ENCODE assay signal across 18 cellular contexts in the genomic region with DNA sequence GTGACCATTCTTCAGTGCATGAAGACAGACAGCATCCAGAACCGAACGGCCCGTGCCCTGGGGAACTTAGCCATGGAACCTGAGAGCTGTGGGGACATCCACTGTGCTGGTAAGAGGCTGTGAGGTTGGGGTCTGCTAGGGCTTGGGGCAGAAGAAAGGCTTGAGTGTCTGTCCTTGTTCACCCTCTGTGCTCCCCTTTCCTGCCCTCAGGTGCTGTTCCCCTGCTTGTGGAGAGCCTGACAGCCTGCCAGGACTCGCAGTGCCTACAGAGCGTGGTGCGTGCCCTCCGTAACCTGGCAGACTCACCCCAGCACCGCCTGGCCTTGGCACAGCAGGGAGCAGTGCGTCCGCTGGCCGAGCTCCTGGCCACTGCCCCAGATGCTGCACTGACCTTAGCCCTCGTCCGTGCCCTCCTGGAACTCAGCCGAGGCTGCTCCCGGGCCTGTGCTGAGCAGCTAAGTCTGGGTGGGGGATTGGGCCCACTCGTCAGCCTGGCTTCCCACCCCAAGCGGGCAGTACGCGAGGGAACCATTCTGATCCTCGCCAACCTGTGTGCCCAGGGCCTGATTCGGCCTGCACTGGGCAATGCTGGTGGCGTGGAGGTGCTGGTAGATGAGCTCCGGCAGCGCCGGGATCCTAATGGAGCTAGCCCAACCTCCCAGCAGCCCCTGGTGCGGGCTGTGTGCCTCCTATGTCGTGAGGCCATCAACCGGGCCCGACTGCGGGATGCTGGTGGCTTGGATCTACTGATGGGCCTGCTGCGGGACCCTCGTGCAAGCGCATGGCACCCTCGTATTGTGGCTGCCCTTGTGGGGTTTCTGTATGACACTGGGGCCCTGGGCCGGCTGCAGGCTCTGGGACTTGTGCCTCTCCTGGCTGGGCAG. TPM values are rescaled to one million over a fixed set of nuclear protein-coding genes. Genes with fewer than 3 reads are reported as not detected.
"Had no signal": no experiment of that assay in that cellular context is flagged by ENCODE, and none has a peak within 500 bp of the region (broad histone marks: within the 10 kb centered on the region; RNA-seq: fewer than 3 reads in every experiment).

No MANE protein-coding gene starts in this region.

- H3K4me3 ChIP-seq: esophagus muscularis mucosa, tibial artery had no signal

- H3K27me3 Mint-ChIP-seq: activated CD8-positive, alpha-beta memory T cell treated with anti-CD3 and anti-CD28 coated beads, Interleukin-2, amount 10 ng/mL, durations not matched to agents 7 days and 5 days; activated T-cell treated with anti-CD3 and anti-CD28 coated beads, Interleukin-2, amount 50 U/mL, for 24 hours; memory B cell had no signal

- H3K4me3 Mint-ChIP-seq: activated T-cell treated with anti-CD3 and anti-CD28 coated beads, Interleukin-2, amount 50 U/mL, for 24 hours; memory B cell had no signal

- ATAC-seq: activated CD8-positive, alpha-beta memory T cell treated with anti-CD3 and anti-CD28 coated beads, Interleukin-2, amount 10 ng/mL, durations not matched to agents 7 days and 5 days; activated naive CD4-positive, alpha-beta T cell treated with anti-CD3 and anti-CD28 coated beads, Interleukin-2, amount 50 U/mL, for 72 hours; left colon had no signal

- H3K27ac Mint-ChIP-seq: activated naive CD4-positive, alpha-beta T cell treated with anti-CD3 and anti-CD28 coated beads, Interleukin-2, amount 50 U/mL, for 72 hours had no signal

- H3K27ac ChIP-seq: brain microvascular endothelial cell, tibial artery had no signal

- DNase-seq: activated CD4-positive, CD25-positive, alpha-beta regulatory T cell; activated CD8-positive, alpha-beta memory T cell treated with anti-CD3 and anti-CD28 coated beads, Interleukin-2, amount 10 ng/mL, durations not matched to agents 7 days and 5 days; activated T-cell treated with anti-CD3 and anti-CD28 coated beads, Interleukin-2, amount 50 U/mL, for 24 hours; amygdala; brain microvascular endothelial cell; cerebellar nuclear complex; foreskin fibroblast; glutamatergic neuron; left colon; nephron progenitor cell; T-helper 2 cell had no signal

- H3K27me3 ChIP-seq: brain microvascular endothelial cell, esophagus muscularis mucosa, tibial artery had no signal

- H3K9me3 ChIP-seq: esophagus muscularis mucosa, tibial artery had no signal

- H3K9me3 Mint-ChIP-seq: activated naive CD4-positive, alpha-beta T cell treated with anti-CD3 and anti-CD28 coated beads, Interleukin-2, amount 50 U/mL, for 72 hours; activated T-cell treated with anti-CD3 and anti-CD28 coated beads, Interleukin-2, amount 50 U/mL, for 24 hours; memory B cell; nephron progenitor cell had no signal

RNA-seq across cellular contexts. Expression of a gene that starts 20.8 kb away (rescaled TPM):
- total RNA-seq: activated CD8-positive, alpha-beta memory T cell treated with anti-CD3 and anti-CD28 coated beads, Interleukin-2, amount 10 ng/mL, durations not matched to agents 7 days and 5 days; dermis microvascular lymphatic vessel endothelial cell; osteocyte; skeletal muscle tissue had no signal

RNA-seq across cellular contexts. Expression of a gene that starts 34.0 kb away (rescaled TPM):
- total RNA-seq: activated CD8-positive, alpha-beta memory T cell treated with anti-CD3 and anti-CD28 coated beads, Interleukin-2, amount 10 ng/mL, durations not matched to agents 7 days and 5 days; activated naive CD4-positive, alpha-beta T cell treated with anti-CD3 and anti-CD28 coated beads, Interleukin-2, amount 50 U/mL, for 72 hours; dermis microvascular lymphatic vessel endothelial cell; left colon; osteocyte had no signal
